Comparison of ENCODE assay signal across 14 cellular contexts in the genomic region with DNA sequence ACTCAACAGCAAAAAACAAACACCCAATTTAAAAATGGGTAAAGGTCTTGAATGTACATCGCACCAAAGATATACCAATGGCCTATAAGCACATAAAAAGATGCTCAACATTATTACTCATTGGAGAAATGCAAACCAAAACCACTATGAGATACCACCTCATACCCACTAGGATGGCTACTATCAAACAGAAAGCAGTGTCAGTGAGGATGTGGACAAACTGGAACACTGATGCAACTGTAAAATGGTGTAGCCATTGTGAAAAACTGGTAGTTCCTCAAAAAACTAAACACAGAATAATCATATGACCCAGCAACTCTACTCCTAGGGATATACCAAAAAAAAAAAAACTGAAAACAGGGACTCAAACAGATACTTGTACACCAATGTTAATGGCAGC. TPM values are rescaled to one million over a fixed set of nuclear protein-coding genes. Genes with fewer than 3 reads are reported as not detected.
DNase-seq lines count a peak whose midpoint lies in the region; ATAC-seq and TF ChIP-seq lines count a peak whose summit lies in the region.
"Had no signal": no experiment of that assay in that cellular context is flagged by ENCODE, and none has a peak within 500 bp of the region (broad histone marks: within the 10 kb centered on the region; RNA-seq: fewer than 3 reads in every experiment).

No MANE protein-coding gene starts in this region.

- H3K9me3 ChIP-seq in lower lobe of right lung = no peaks in the 10 kb centered on the region
- H3K9me3 ChIP-seq: transverse colon had no signal

- H3K27ac ChIP-seq in lower lobe of right lung = no peak overlapping the region
- H3K27ac ChIP-seq: brain microvascular endothelial cell, parathyroid adenoma had no signal

- intact Hi-C loops in lower lobe of right lung (cut with DNase I) = no loop called here

- no peak for TF ChIP-seq CTCF in lower lobe of right lung (IDR thresholded peaks at IDR 0.05)

- H3K4me1 ChIP-seq in lower lobe of right lung = peaks cover 68% of the 10 kb centered on the region

- H3K4me3 ChIP-seq in lower lobe of right lung = no peak overlapping the region
- H3K4me3 ChIP-seq: transverse colon had no signal

- ATAC-seq in GM21786 (IDR thresholded peaks at IDR 0.05; ENCODE audit: unreplicated experiment) (peak; percentile 41), lower lobe of right lung (peak; percentile 44 to 76), GM18873 (IDR thresholded peaks at IDR 0.05; ENCODE audit: low FRiP score, unreplicated experiment) (no peak)

- DNase-seq in ELR (ENCODE audit: low read depth) (peak; percentile 34), OCI-M1 (lab: John Stamatoyannopoulos, UW) (peak; percentile 82), lower lobe of right lung (no peak), islet precursor cell (no peak), GM03348 (ENCODE audit: low spot score) (no peak), globus pallidus (ENCODE audit: low spot score) (no peak)
- DNase-seq: activated CD4-positive, alpha-beta T cell treated with anti-CD3 and anti-CD28 coated beads, Interleukin-2, amount 50 U/mL, for 4 hours; brain microvascular endothelial cell; DMS 273 treated with DMSO at 0.1 percent for 48 hours; NCI-H1694 treated with DMSO at 0.1 percent for 48 hours; transverse colon had no signal

- no peaks in the 10 kb centered on the region for H3K27me3 ChIP-seq in lower lobe of right lung (ENCODE audit: low read depth)
- H3K27me3 ChIP-seq: brain microvascular endothelial cell, transverse colon had no signal

- H3K36me3 ChIP-seq in lower lobe of right lung = no peaks in the 10 kb centered on the region
- H3K36me3 ChIP-seq: brain microvascular endothelial cell, transverse colon had no signal

RNA-seq across cellular contexts. Expression of a gene that starts 49.3 kb away (rescaled TPM):
- total RNA-seq in lower lobe of right lung = 41.7 TPM

Comparison
In these comparisons a context has a peak if more than half of its experiments do, and no peak if none do; other contexts are left out.
1. DNase-seq: peak in ELR (single experiment) and OCI-M1 (single experiment); none in lower lobe of right lung (single experiment), islet precursor cell (single experiment), GM03348 (single experiment) and globus pallidus (single experiment).